9 cellular contexts compared by ENCODE assay signal in the genomic region with DNA sequence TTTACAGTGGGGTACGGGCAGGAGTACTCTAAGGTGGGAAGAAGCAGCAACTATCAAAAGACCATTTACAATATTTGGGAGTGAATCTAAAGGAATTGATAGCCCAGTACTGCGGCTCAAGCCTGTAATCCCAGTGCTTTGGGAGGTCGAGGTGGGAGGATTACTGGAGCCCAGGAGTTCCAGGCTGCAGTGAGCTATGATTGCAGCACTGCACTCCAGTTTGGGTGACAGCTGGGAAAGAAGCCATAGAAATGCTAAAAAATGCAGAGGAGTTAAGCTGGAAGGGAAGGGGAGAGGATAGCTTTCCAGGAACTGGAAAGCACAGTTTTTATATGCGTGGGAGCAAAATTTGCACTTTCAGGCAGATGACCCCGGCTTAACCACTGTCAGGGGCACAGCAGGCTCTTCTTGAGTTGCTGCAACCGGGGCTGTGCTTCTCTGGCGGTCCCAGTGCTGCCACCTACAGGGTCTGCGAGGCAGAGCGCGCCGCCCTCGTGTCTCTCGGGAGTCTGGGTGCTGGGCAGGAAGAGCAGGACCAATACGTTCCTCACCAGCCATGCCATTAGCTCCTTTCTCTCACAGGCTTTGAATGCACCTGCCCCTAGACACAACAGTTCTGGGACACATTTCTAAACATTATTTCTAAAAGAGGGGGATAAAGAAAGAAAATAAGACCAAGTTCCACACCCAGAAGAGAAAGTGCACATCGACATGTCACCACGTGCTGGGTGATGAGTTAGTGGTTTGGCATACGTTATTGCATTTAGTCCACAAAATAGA. TPM values are rescaled to one million over a fixed set of nuclear protein-coding genes. Genes with fewer than 3 reads are reported as not detected.
DNase-seq lines count a peak whose midpoint lies in the region; ATAC-seq and TF ChIP-seq lines count a peak whose summit lies in the region.
"Had no signal": no experiment of that assay in that cellular context is flagged by ENCODE, and none has a peak within 500 bp of the region (broad histone marks: within the 10 kb centered on the region; RNA-seq: fewer than 3 reads in every experiment).

No MANE protein-coding gene starts in this region.

- DNase-seq in CD14-positive monocyte (ENCODE audit: low spot score) (peak; percentile 58), NCI-H69 (lab: John Stamatoyannopoulos, UW) (peak; percentile 68), dedifferentiated amniotic fluid mesenchymal stem cell (ENCODE audit: extremely low spot score) (peak; percentile 64), medulla oblongata (ENCODE audit: extremely low spot score) (peak; percentile 82)
- peak; percentile 49 to 50 for DNase-seq in activated CD4-positive, alpha-beta T cell treated with anti-CD3 and anti-CD28 coated beads, Interleukin-2, amount 50 U/mL, for 4 hours
- DNase-seq in stimulated activated CD8-positive, alpha-beta memory T cell treated with anti-CD3 and anti-CD28 coated beads, Interleukin-12 subunit alpha, Interleukin-12 subunit beta, amount 100 ng/mL, for 4 hours (ENCODE audit: low read depth): peak; percentile 17

- H3K27me3 Mint-ChIP-seq in CD14-positive monocyte (ENCODE audit: low read depth in 3 of 3): peaks cover 7 to 13% (median 7%) of the 10 kb centered on the region in 3 donors

- H3K36me3 Mint-ChIP-seq in CD14-positive monocyte: no peaks in the 10 kb centered on the region
- H3K36me3 Mint-ChIP-seq: IgD-negative memory B cell had no signal

- H3K9me3 Mint-ChIP-seq in CD14-positive monocyte: no peaks in the 10 kb centered on the region

- intact Hi-C loops in CD14-positive monocyte (cut with micrococcal nuclease): no loop called here

- peak; percentile 99 for ATAC-seq in GM19351 (IDR thresholded peaks at IDR 0.05; ENCODE audit: unreplicated experiment)
- ATAC-seq in HG03439 (IDR thresholded peaks at IDR 0.05; ENCODE audit: unreplicated experiment): peak; percentile 87

- peaks cover 2% of the 10 kb centered on the region for H3K4me1 Mint-ChIP-seq in CD14-positive monocyte

- H3K4me3 Mint-ChIP-seq in CD14-positive monocyte: peak overlapping the region in 1 of 2 donors; percentile 37
- H3K4me3 Mint-ChIP-seq: IgD-negative memory B cell had no signal

- H3K27ac Mint-ChIP-seq in CD14-positive monocyte: peak overlapping the region in 1 of 7 donors; percentile 18
- H3K27ac Mint-ChIP-seq: IgD-negative memory B cell had no signal

- TF ChIP-seq CTCF in CD14-positive monocyte (IDR thresholded peaks at IDR 0.05): peak; percentile 78

RNA-seq across cellular contexts. Expression of a gene that starts 10.1 kb away (rescaled TPM):
- polyA plus RNA-seq in CD14-positive monocyte: not detected
- polyA plus RNA-seq: IgD-negative memory B cell had no signal

Comparison
In these comparisons a context has a peak if more than half of its experiments do, and no peak if none do; other contexts are left out.
1. Peak in every context shown above with its lines: DNase-seq and ATAC-seq.
2. DNase-seq: peak in every context shown above with its lines; median percentile 82 in medulla oblongata; 68 in NCI-H69; 64 in dedifferentiated amniotic fluid mesenchymal stem cell; 58 in CD14-positive monocyte; 50 in activated CD4-positive, alpha-beta T cell treated with anti-CD3 and anti-CD28 coated beads, Interleukin-2, amount 50 U/mL, for 4 hours; 17 in stimulated activated CD8-positive, alpha-beta memory T cell treated with anti-CD3 and anti-CD28 coated beads, Interleukin-12 subunit alpha, Interleukin-12 subunit beta, amount 100 ng/mL, for 4 hours.